In genomic region chr20:5448449-5449118, GRCh38 we compare ENCODE assay signal across 8 cellular contexts.
DNase-seq lines count a peak whose midpoint lies in the region; ATAC-seq and TF ChIP-seq lines count a peak whose summit lies in the region.

No MANE protein-coding gene starts in this region.

- no peak overlapping the region for H3K4me3 ChIP-seq in left lung

- intact Hi-C loops in left lung (cut with DNase I), result no loop called here

- H3K27ac ChIP-seq in VCaP, result no peak overlapping the region
- H3K27ac ChIP-seq in caudate nucleus (ENCODE audit: low read depth, low read length), result no peak overlapping the region
- H3K27ac ChIP-seq in left lung, result no peak overlapping the region

- ATAC-seq in left lung, result peak; percentile 71
- ATAC-seq in HG03139 (IDR thresholded peaks at IDR 0.05; ENCODE audit: unreplicated experiment), result no peak

- TF ChIP-seq CTCF in VCaP (conservative IDR thresholded peaks at IDR 0.05) (peak; percentile 82), left lung (IDR thresholded peaks at IDR 0.05) (peak; percentile 44 to 66)

- H3K4me1 ChIP-seq in left lung, result no peaks in the 10 kb centered on the region

- DNase-seq in NK-92 treated with Interleukin-12 subunit alpha and Interleukin-12 subunit beta, amount 100 ng/mL, for 24 hours (lab: John Stamatoyannopoulos, UW), result peak; percentile 3
- no peak for DNase-seq in NK-92 (lab: John Stamatoyannopoulos, UW; ENCODE audit: unreplicated experiment)
- DNase-seq in MV-4-11 (lab: John Stamatoyannopoulos, UW), result peak; percentile 29
- peak in 32 of 61 donors; percentile 1 to 49 (median 10) for DNase-seq in caudate nucleus (lab: John Stamatoyannopoulos, UW)
- no peak for DNase-seq in left lung
- peak; percentile 39 for DNase-seq in stimulated activated CD8-positive, alpha-beta memory T cell treated with anti-CD3 and anti-CD28 coated beads, Interleukin-15, amount 100 ng/mL, for 1 hour (ENCODE audit: low read depth)

- H3K27me3 ChIP-seq in left lung, result peaks cover 0 to 35% of the 10 kb centered on the region in 2 donors

- no peaks in the 10 kb centered on the region for H3K9me3 ChIP-seq in left lung

- H3K36me3 ChIP-seq in left lung, result no peaks in the 10 kb centered on the region

Comparison
In these comparisons a context has a peak if more than half of its experiments do, and no peak if none do; other contexts are left out.
1. DNase-seq: peak in NK-92 treated with Interleukin-12 subunit alpha and Interleukin-12 subunit beta, amount 100 ng/mL, for 24 hours (single experiment), MV-4-11 (single experiment), caudate nucleus (32 of 61) and stimulated activated CD8-positive, alpha-beta memory T cell treated with anti-CD3 and anti-CD28 coated beads, Interleukin-15, amount 100 ng/mL, for 1 hour (single experiment); none in NK-92 (single experiment) and left lung (0 of 2).